Comparison of ENCODE assay signal across 1 cellular context in genomic region chr9:137082925-137083290, GRCh38.
TF ChIP-seq lines count a peak whose summit lies in the region.

No MANE protein-coding gene starts in this region.

TF ChIP-seq in endothelial cell of umbilical vein, 7 proteins besides CTCF, POLR2A, EP300 and RAD21:
- TF ChIP-seq FOS (IDR thresholded peaks at IDR 0.05; ENCODE audit: borderline replicate concordance, insufficient read depth, low read length) (no peak), POLR2AphosphoS5 (IDR thresholded peaks at IDR 0.05; ENCODE audit: insufficient read depth, low read depth, low read length) (no peak), GATA2 (IDR thresholded peaks at IDR 0.05; ENCODE audit: insufficient read depth, insufficient read length, low read depth, low read length) (no peak), JUN (IDR thresholded peaks at IDR 0.05; ENCODE audit: borderline replicate concordance, insufficient read depth, insufficient read length, low read depth) (no peak), EZH2 (IDR thresholded peaks at IDR 0.05; ENCODE audit: borderline replicate concordance, low read depth, low read length, severe bottlenecking) (no peak), MYC (IDR thresholded peaks at IDR 0.05; ENCODE audit: low read depth, low read length) (no peak), MAX (IDR thresholded peaks at IDR 0.05; ENCODE audit: insufficient read depth, insufficient read length) (no peak)
